In the genomic region with DNA sequence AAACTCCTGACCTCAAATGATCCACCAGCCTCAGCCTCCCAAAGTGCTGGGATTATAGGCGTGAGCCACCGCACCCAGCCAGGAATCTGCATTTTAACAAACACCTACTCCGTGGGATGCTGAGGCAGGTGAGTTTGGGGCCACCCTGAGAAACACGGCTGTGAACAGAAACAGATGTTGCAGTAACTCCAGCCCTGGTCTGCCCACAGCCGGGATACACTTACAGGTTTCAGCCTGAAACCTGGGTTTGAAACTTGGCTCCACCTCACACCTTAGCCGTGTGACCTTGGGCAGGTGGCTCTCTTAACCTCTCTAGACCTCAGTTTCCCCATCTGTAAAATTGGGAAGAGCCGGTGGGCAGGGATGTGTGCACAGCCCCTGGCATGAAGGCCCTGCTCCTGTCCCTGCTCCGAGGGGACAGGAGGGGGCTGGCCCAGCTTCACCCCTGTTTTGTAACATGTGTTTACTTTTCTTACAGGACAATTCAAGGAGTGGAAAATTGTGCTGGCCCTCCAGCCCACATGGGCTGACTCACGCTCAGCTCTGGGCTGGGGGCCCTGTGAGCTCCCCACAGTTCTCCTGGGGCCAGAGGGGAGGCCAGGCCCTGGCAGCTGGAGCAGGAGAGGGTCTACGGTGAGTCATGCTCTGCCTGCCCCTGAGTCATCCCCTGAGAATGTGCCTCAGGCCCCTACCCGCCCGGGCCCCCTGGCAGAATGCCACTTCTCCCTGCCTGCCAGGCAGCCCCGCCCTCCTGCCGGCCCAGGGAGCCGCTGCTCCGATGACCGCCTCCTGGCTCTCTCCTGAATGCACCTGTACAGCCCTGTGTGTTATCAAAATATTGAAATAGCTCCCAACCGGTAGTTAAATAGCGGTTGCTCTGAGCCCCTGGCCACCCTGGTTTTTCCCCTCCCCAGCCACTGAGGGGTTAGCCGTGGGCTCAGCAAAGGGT, we compare ENCODE assay signal across 7 cellular contexts. TPM values are rescaled to one million over a fixed set of nuclear protein-coding genes. Genes with fewer than 3 reads are reported as not detected.
DNase-seq lines count a peak whose midpoint lies in the region; ATAC-seq and TF ChIP-seq lines count a peak whose summit lies in the region.

No MANE protein-coding gene starts in this region.

- H3K27ac Mint-ChIP-seq in type B pancreatic cell, result peak overlapping the region; percentile 98
- H3K27ac Mint-ChIP-seq in activated T-helper 1 cell treated with anti-CD3 and anti-CD28 coated beads, Interleukin-12 subunit alpha, Interleukin-12 subunit beta, Interleukin-2, Interleukin-4 antibody, amounts not matched to agents 30 ng/mL and 10 ng/mL and 1 ng/mL, durations not matched to agents 14 hours and 24 hours and 36 hours, result no peak overlapping the region

- TF ChIP-seq CTCF in HFF-Myc (IDR thresholded peaks at IDR 0.05; ENCODE audit: low read depth, low read length, missing control alignments) (no peak), colonic mucosa (IDR thresholded peaks at IDR 0.05) (no peak), right lobe of liver (IDR thresholded peaks at IDR 0.05) (no peak), type B pancreatic cell (conservative IDR thresholded peaks at IDR 0.05) (no peak), GM20000 (IDR thresholded peaks at IDR 0.05; ENCODE audit: extremely low read depth, missing control alignments) (no peak)

- intact Hi-C loops in colonic mucosa (cut with DNase I), result no loop called here
- intact Hi-C loops in right lobe of liver (cut with DNase I), result loop anchor here in 1 of 2 donors (5.0 kb wide), 1 partner anchor 247 kb away; no protein-coding TSS in a partner anchor
- intact Hi-C loops in activated T-helper 1 cell treated with anti-CD3 and anti-CD28 coated beads, Interleukin-12 subunit alpha, Interleukin-12 subunit beta, Interleukin-2, Interleukin-4 antibody, amounts not matched to agents 30 ng/mL and 10 ng/mL and 1 ng/mL, durations not matched to agents 14 hours and 24 hours and 36 hours (cut with micrococcal nuclease), result no loop called here

- H3K9ac ChIP-seq in colonic mucosa (ENCODE audit: low read depth in 2 of 2, low read length in 2 of 2), result no peak overlapping the region

- ATAC-seq in right lobe of liver, result peak; percentile 84 to 91 (median 90)

- peak overlapping the region; percentile 72 for H3K4me3 Mint-ChIP-seq in type B pancreatic cell
- no peak overlapping the region for H3K4me3 Mint-ChIP-seq in activated T-helper 1 cell treated with anti-CD3 and anti-CD28 coated beads, Interleukin-12 subunit alpha, Interleukin-12 subunit beta, Interleukin-2, Interleukin-4 antibody, amounts not matched to agents 30 ng/mL and 10 ng/mL and 1 ng/mL, durations not matched to agents 14 hours and 24 hours and 36 hours

- H3K4me1 Mint-ChIP-seq in type B pancreatic cell (ENCODE audit: unreplicated experiment), result peaks cover 40% of the 10 kb centered on the region
- H3K4me1 Mint-ChIP-seq in activated T-helper 1 cell treated with anti-CD3 and anti-CD28 coated beads, Interleukin-12 subunit alpha, Interleukin-12 subunit beta, Interleukin-2, Interleukin-4 antibody, amounts not matched to agents 30 ng/mL and 10 ng/mL and 1 ng/mL, durations not matched to agents 14 hours and 24 hours and 36 hours (ENCODE audit: low read depth), result no peaks in the 10 kb centered on the region

- H3K27me3 Mint-ChIP-seq in type B pancreatic cell, result no peaks in the 10 kb centered on the region
- no peaks in the 10 kb centered on the region for H3K27me3 Mint-ChIP-seq in activated T-helper 1 cell treated with anti-CD3 and anti-CD28 coated beads, Interleukin-12 subunit alpha, Interleukin-12 subunit beta, Interleukin-2, Interleukin-4 antibody, amounts not matched to agents 30 ng/mL and 10 ng/mL and 1 ng/mL, durations not matched to agents 14 hours and 24 hours and 36 hours (ENCODE audit: insufficient read depth)

- DNase-seq in HFF-Myc (ENCODE audit: extremely low read depth, low read depth) (peak; percentile 92), NCI-H446 (lab: John Stamatoyannopoulos, UW) (peak; percentile 88 to 97), colonic mucosa (peak; percentile 87), right lobe of liver (peak; percentile 66 to 90 (median 73)), type B pancreatic cell (ENCODE audit: extremely low spot score, unreplicated experiment) (peak; percentile 87), GM20000 (ENCODE audit: low spot score) (no peak)
- DNase-seq in activated T-helper 1 cell treated with anti-CD3 and anti-CD28 coated beads, Interleukin-12 subunit alpha, Interleukin-12 subunit beta, Interleukin-2, Interleukin-4 antibody, amounts not matched to agents 30 ng/mL and 10 ng/mL and 1 ng/mL, durations not matched to agents 14 hours and 24 hours and 36 hours (ENCODE audit: low spot score), result no peak

- no peaks in the 10 kb centered on the region for H3K36me3 Mint-ChIP-seq in type B pancreatic cell
- H3K36me3 Mint-ChIP-seq in activated T-helper 1 cell treated with anti-CD3 and anti-CD28 coated beads, Interleukin-12 subunit alpha, Interleukin-12 subunit beta, Interleukin-2, Interleukin-4 antibody, amounts not matched to agents 30 ng/mL and 10 ng/mL and 1 ng/mL, durations not matched to agents 14 hours and 24 hours and 36 hours (ENCODE audit: low read depth), result no peaks in the 10 kb centered on the region

- H3K9me3 Mint-ChIP-seq in type B pancreatic cell, result no peaks in the 10 kb centered on the region
- H3K9me3 Mint-ChIP-seq in activated T-helper 1 cell treated with anti-CD3 and anti-CD28 coated beads, Interleukin-12 subunit alpha, Interleukin-12 subunit beta, Interleukin-2, Interleukin-4 antibody, amounts not matched to agents 30 ng/mL and 10 ng/mL and 1 ng/mL, durations not matched to agents 14 hours and 24 hours and 36 hours, result no peaks in the 10 kb centered on the region

- H3K4me1 ChIP-seq in colonic mucosa, result peaks cover 10% of the 10 kb centered on the region
- peaks cover 0 to 13% (median 0%) of the 10 kb centered on the region in 4 donors for H3K4me1 ChIP-seq in right lobe of liver

- peak overlapping the region; percentile 15 for H3K27ac ChIP-seq in colonic mucosa
- H3K27ac ChIP-seq in right lobe of liver, result no peak overlapping the region

- H3K27me3 ChIP-seq in colonic mucosa, result no peaks in the 10 kb centered on the region
- no peaks in the 10 kb centered on the region for H3K27me3 ChIP-seq in right lobe of liver

- TF ChIP-seq POLR2A in right lobe of liver (IDR thresholded peaks at IDR 0.05), result no peak

- WGBS in right lobe of liver (ENCODE audit: insufficient coverage, low coverage, low lambda C conversion rate, missing lambda C conversion rate), result 17% methylated on average over 7 of the region's 20 CpGs

- no peaks in the 10 kb centered on the region for H3K9me3 ChIP-seq in colonic mucosa
- no peaks in the 10 kb centered on the region for H3K9me3 ChIP-seq in right lobe of liver

- 0 out of 2 replicates have a peak overlapping the region, but pooled peaks have one; percentile 16 for H3K4me3 ChIP-seq in HFF-Myc (replicated peaks; ENCODE audit: low read depth, low read length)
- H3K4me3 ChIP-seq in colonic mucosa, result no peak overlapping the region
- no peak overlapping the region for H3K4me3 ChIP-seq in right lobe of liver

- H3K36me3 ChIP-seq in colonic mucosa, result no peaks in the 10 kb centered on the region
- no peaks in the 10 kb centered on the region for H3K36me3 ChIP-seq in right lobe of liver

RNA-seq across cellular contexts. Expression of gene PPL, which starts 7.7 kb away (rescaled TPM):
- total RNA-seq in colonic mucosa, result 10 to 100 TPM; 11.5 to 14.1 TPM
- 10 to 100 TPM in 4 of 6 experiments, 1 to 10 TPM in 2; 6.9 to 23.8 (median 14.4) TPM for total RNA-seq in right lobe of liver
- 142 and 428 TPM in 2 replicates for total RNA-seq in type B pancreatic cell (ENCODE audit: low replicate concordance)
- not detected in 2 replicates for total RNA-seq in activated T-helper 1 cell treated with anti-CD3 and anti-CD28 coated beads, Interleukin-12 subunit alpha, Interleukin-12 subunit beta, Interleukin-2, Interleukin-4 antibody, amounts not matched to agents 30 ng/mL and 10 ng/mL and 1 ng/mL, durations not matched to agents 14 hours and 24 hours and 36 hours

RNA-seq across cellular contexts. Expression of gene SEC14L5, which starts 13.5 kb away (rescaled TPM):
- 1 to 10 TPM in 1 of 2 donors, under 1 TPM in 1; 0.59 to 1.8 TPM for total RNA-seq in colonic mucosa
- 1 to 10 TPM in 1 of 6 experiments, under 1 TPM in 4, not detected in 1; 0.09 to 1.1 (median 0.60) TPM for total RNA-seq in right lobe of liver
- total RNA-seq in type B pancreatic cell (ENCODE audit: low replicate concordance), result 0.71 and 0.92 TPM in 2 replicates
- total RNA-seq in activated T-helper 1 cell treated with anti-CD3 and anti-CD28 coated beads, Interleukin-12 subunit alpha, Interleukin-12 subunit beta, Interleukin-2, Interleukin-4 antibody, amounts not matched to agents 30 ng/mL and 10 ng/mL and 1 ng/mL, durations not matched to agents 14 hours and 24 hours and 36 hours, result not detected in 2 replicates

Comparison
In these comparisons a context has a peak if more than half of its experiments do, and no peak if none do; other contexts are left out.
1. DNase-seq: peak in HFF-Myc (single experiment), NCI-H446 (2 of 2), colonic mucosa (single experiment), right lobe of liver (3 of 3) and type B pancreatic cell (single experiment); none in GM20000 (single experiment) and activated T-helper 1 cell treated with anti-CD3 and anti-CD28 coated beads, Interleukin-12 subunit alpha, Interleukin-12 subunit beta, Interleukin-2, Interleukin-4 antibody, amounts not matched to agents 30 ng/mL and 10 ng/mL and 1 ng/mL, durations not matched to agents 14 hours and 24 hours and 36 hours (single experiment).